Comparison of ENCODE assay signal across 8 cellular contexts in the genomic region with DNA sequence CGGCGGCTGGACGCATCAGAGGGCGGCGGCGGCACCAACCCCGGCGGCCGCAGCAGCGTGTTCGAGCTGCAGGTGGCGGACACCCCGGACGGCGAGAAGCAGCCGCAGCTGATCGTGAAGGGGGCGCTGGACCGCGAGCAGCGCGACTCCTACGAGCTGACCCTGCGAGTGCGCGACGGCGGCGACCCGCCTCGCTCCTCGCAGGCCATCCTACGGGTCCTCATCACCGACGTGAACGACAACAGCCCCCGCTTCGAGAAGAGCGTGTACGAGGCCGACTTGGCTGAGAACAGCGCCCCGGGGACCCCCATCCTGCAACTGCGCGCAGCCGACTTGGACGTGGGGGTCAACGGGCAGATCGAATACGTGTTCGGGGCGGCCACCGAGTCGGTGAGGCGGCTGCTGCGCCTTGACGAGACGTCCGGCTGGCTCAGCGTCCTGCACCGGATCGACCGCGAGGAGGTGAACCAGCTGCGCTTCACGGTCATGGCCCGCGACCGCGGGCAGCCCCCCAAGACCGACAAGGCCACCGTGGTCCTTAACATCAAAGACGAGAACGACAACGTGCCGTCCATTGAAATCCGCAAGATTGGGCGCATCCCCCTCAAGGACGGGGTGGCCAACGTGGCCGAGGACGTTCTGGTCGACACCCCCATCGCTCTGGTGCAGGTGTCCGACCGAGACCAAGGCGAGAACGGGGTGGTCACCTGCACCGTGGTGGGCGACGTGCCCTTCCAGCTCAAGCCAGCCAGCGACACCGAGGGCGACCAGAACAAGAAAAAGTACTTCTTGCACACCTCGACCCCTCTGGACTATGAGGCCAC. TPM values are rescaled to one million over a fixed set of nuclear protein-coding genes. Genes with fewer than 3 reads are reported as not detected.
DNase-seq lines count a peak whose midpoint lies in the region; ATAC-seq, FAIRE-seq and TF ChIP-seq lines count a peak whose summit lies in the region.

No MANE protein-coding gene starts in this region.

- peaks cover 59% of the 10 kb centered on the region for H3K27me3 ChIP-seq in iPS-20b (ENCODE audit: insufficient read depth, low read length)
- H3K27me3 ChIP-seq in gastrocnemius medialis: peaks cover 55 to 60% (median 56%) of the 10 kb centered on the region in 3 donors

- in situ Hi-C loops in astrocyte of the spinal cord (cut with HindIII; ENCODE audit: low sequenced_read_pairs) (no loop called here), gastrocnemius medialis (cut with MboI; ENCODE audit: low sequenced_read_pairs in 4 of 4) (no loop called here)

- DNase-seq in GM12892 (ENCODE audit: insufficient read length) (peak; percentile 0), astrocyte of the spinal cord (ENCODE audit: low read depth, low spot score) (no peak), gastrocnemius medialis (no peak), COLO829 (ENCODE audit: low spot score) (no peak), left colon (no peak), NAMALWA (ENCODE audit: low spot score) (no peak)

- no peak for TF ChIP-seq POLR2A in GM12892 (IDR thresholded peaks at IDR 0.05; ENCODE audit: low read depth, low read length)
- TF ChIP-seq POLR2A in gastrocnemius medialis (IDR thresholded peaks at IDR 0.05): no peak

- ATAC-seq in gastrocnemius medialis (no peak), left colon (no peak), GM21390 (IDR thresholded peaks at IDR 0.05; ENCODE audit: unreplicated experiment) (no peak)

- H3K9me3 ChIP-seq in iPS-20b (ENCODE audit: insufficient read depth, low read depth, low read length): no peaks in the 10 kb centered on the region; the same call in 1 of the 2 replicates
- no peaks in the 10 kb centered on the region for H3K9me3 ChIP-seq in gastrocnemius medialis

- no peak for FAIRE-seq in GM12892 (lab: Jason Lieb, UNC)

- TF ChIP-seq CTCF in astrocyte of the spinal cord (IDR thresholded peaks at IDR 0.05; ENCODE audit: low read depth, low read length) (no peak), gastrocnemius medialis (IDR thresholded peaks at IDR 0.05 in 4 of 5, conservative IDR thresholded peaks at IDR 0.05 in 1 of 5) (no peak)

- no peaks in the 10 kb centered on the region; the same call in 1 of the 2 replicates for H3K4me1 ChIP-seq in iPS-20b (ENCODE audit: insufficient read depth, low read length)
- peaks cover 9 to 11% of the 10 kb centered on the region in 2 donors for H3K4me1 ChIP-seq in gastrocnemius medialis

- intact Hi-C loops in gastrocnemius medialis (cut with DNase I; ENCODE audit: low total_unique reads): no loop called here
- intact Hi-C loops in left colon (cut with DNase I, micrococcal nuclease): loop anchor here in 1 of 2 donors (10.0 kb wide), 1 partner anchor 132 kb away; no protein-coding TSS in a partner anchor

- H3K27ac ChIP-seq in iPS-20b (ENCODE audit: low read length) (no peak overlapping the region), gastrocnemius medialis (no peak overlapping the region)

- H3K36me3 ChIP-seq in iPS-20b (ENCODE audit: insufficient read depth, low read depth, low read length) (no peaks in the 10 kb centered on the region), gastrocnemius medialis (no peaks in the 10 kb centered on the region)

- H3K9ac ChIP-seq in iPS-20b (ENCODE audit: low read depth, low read length): no peak overlapping the region

- H3K4me3 ChIP-seq in astrocyte of the spinal cord (ENCODE audit: low read depth, low read length) (peak overlapping the region; percentile 49), iPS-20b (ENCODE audit: low read length) (peak overlapping the region; percentile 76), gastrocnemius medialis (peak overlapping the region; percentile 24 to 55 (median 47))

RNA-seq across cellular contexts. Expression of a gene that starts 2.1 kb away (rescaled TPM):
- polyA plus RNA-seq in GM12892 (2012; ENCODE audit: missing spikeins): not detected
- total RNA-seq in gastrocnemius medialis (under 1 TPM in 3 of 4 donors, not detected in 1; 0.29 to 0.39 (median 0.39) TPM), left colon (10 to 100 TPM in 1 of 2 donors, 1 to 10 TPM in 1; 2.6 to 15.6 TPM)
